Comparison of ENCODE assay signal across 26 cellular contexts in the genomic region with DNA sequence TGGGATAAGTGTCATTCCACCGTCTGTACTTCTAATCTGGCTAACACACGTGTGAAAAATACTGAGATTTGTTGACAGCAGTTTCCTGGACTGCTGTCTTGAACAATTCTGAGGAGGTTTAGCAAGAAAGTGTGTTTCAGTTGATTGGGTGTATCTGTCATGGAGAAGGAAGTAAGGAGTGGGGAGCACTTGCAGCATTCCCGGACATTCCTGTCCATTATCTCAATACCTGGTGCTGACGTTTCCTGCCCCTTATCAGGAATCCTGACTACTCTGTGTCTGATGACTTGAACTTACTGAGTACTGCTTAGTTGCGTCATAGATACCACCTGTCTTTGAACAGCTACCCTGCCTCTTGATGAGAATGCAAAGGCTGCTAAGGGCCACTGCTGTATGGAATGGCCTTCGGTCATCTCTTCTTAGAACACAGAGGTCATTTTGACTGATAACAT.
DNase-seq lines count a peak whose midpoint lies in the region; ATAC-seq, FAIRE-seq and TF ChIP-seq lines count a peak whose summit lies in the region.
"Had no signal": no experiment of that assay in that cellular context is flagged by ENCODE, and none has a peak within 500 bp of the region (broad histone marks: within the 10 kb centered on the region; RNA-seq: fewer than 3 reads in every experiment).

No MANE protein-coding gene starts in this region.

- no peak for FAIRE-seq in HepG2 (lab: Jason Lieb, UNC)
- FAIRE-seq: GM12891, H1 had no signal

- POLR2A ChIA-PET in HepG2 (lab: Yijun Ruan, JAX) = no interaction called here
- POLR2A ChIA-PET in activated CD4-positive, alpha-beta memory T cell treated with anti-CD3 and anti-CD28 coated beads, Interleukin-2, amount 10 ng/mL, durations not matched to agents 7 days and 5 days (lab: Charles Lee) = no interaction called here

- no TSS peak for BruUV-seq in HepG2 (replicated peaks; lab: Mats Ljungman, UMichigan)

- peaks cover 7% of the 10 kb centered on the region for H3K9me3 Mint-ChIP-seq in activated CD4-positive, alpha-beta memory T cell treated with anti-CD3 and anti-CD28 coated beads, Interleukin-2, amount 10 ng/mL, durations not matched to agents 7 days and 5 days
- H3K9me3 Mint-ChIP-seq: CD4-positive, alpha-beta memory T cell had no signal

- no peaks in the 10 kb centered on the region for H3K9me3 ChIP-seq in HepG2 (ENCODE audit: low read length)
- H3K9me3 ChIP-seq in right lobe of liver = no peaks in the 10 kb centered on the region
- no peaks in the 10 kb centered on the region for H3K9me3 ChIP-seq in mesodermal cell (ENCODE audit: control insufficient read depth, low read length)
- H3K9me3 ChIP-seq: BLaER1 treated with 17β-estradiol and CSF1 and Interleukin-3, amounts not matched to agents 10 nM and 100 nM had no signal

- no peak for TF ChIP-seq RAD21 in HepG2 (CRISPR knock-in tag; IDR thresholded peaks at IDR 0.05)

- H3K4me1 Mint-ChIP-seq in activated CD4-positive, alpha-beta memory T cell treated with anti-CD3 and anti-CD28 coated beads, Interleukin-2, amount 10 ng/mL, durations not matched to agents 7 days and 5 days = peaks cover 37% of the 10 kb centered on the region

- TF ChIP-seq CTCF in HepG2 (CRISPR knock-in tag; IDR thresholded peaks at IDR 0.05) (no peak), right lobe of liver (IDR thresholded peaks at IDR 0.05) (no peak)

- peaks cover 19% of the 10 kb centered on the region for H3K4me1 ChIP-seq in HepG2 (ENCODE audit: insufficient read depth, low read length)
- H3K4me1 ChIP-seq in right lobe of liver = no peaks in the 10 kb centered on the region
- H3K4me1 ChIP-seq in mesodermal cell (ENCODE audit: control insufficient read depth, insufficient read depth, low read length, poor library complexity, severe bottlenecking) = peaks cover 20% of the 10 kb centered on the region

- H3K36me3 ChIP-seq in HepG2 (replicated peaks in 1 of 2; ENCODE audit: control insufficient read depth in 1 of 2, insufficient read depth in 2 of 2, low read length in 2 of 2) = no peaks in the 10 kb centered on the region
- H3K36me3 ChIP-seq in right lobe of liver = peaks cover 0 to 3% (median 0%) of the 10 kb centered on the region in 4 donors
- H3K36me3 ChIP-seq in mesodermal cell (ENCODE audit: control insufficient read depth, insufficient read depth, low read length) = no peaks in the 10 kb centered on the region
- H3K36me3 ChIP-seq: BLaER1 treated with 17β-estradiol and CSF1 and Interleukin-3, amounts not matched to agents 10 nM and 100 nM had no signal

- no peak for ATAC-seq in HepG2
- no peak for ATAC-seq in right lobe of liver
- ATAC-seq: HCT116 had no signal

- H4K20me1 ChIP-seq in HepG2 (ENCODE audit: insufficient read depth, low read length) = no peaks in the 10 kb centered on the region
- H4K20me1 ChIP-seq: BLaER1 treated with 17β-estradiol and CSF1 and Interleukin-3, amounts not matched to agents 10 nM and 100 nM had no signal

- H3K4me3 Mint-ChIP-seq in activated CD4-positive, alpha-beta memory T cell treated with anti-CD3 and anti-CD28 coated beads, Interleukin-2, amount 10 ng/mL, durations not matched to agents 7 days and 5 days = no peak overlapping the region
- H3K4me3 Mint-ChIP-seq: CD4-positive, alpha-beta memory T cell had no signal

- no peak overlapping the region for H3K4me2 ChIP-seq in HepG2 (ENCODE audit: low read depth, low read length)
- H3K4me2 ChIP-seq: BLaER1 treated with 17β-estradiol and CSF1 and Interleukin-3, amounts not matched to agents 10 nM and 100 nM; PC-9 had no signal

- intact Hi-C loops in HepG2 (cut with micrococcal nuclease; ENCODE audit: unreplicated experiment) = no loop called here
- intact Hi-C loops in right lobe of liver (cut with DNase I) = no loop called here

- no peak overlapping the region for H3K27ac ChIP-seq in HepG2 (ENCODE audit: extremely low read length, insufficient read depth, low read length)
- H3K27ac ChIP-seq in right lobe of liver = no peak overlapping the region
- H3K27ac ChIP-seq in mesodermal cell (ENCODE audit: low read depth, low read length, severe bottlenecking) = peak overlapping the region; percentile 29
- H3K27ac ChIP-seq: 22Rv1; BLaER1 treated with 17β-estradiol and CSF1 and Interleukin-3, amounts not matched to agents 10 nM and 100 nM; PC-9 had no signal

- CTCF ChIA-PET in HepG2 (lab: Yijun Ruan, JAX; ENCODE audit: low intra/inter-chr PET ratio, low total read pairs) = no interaction called here
- CTCF ChIA-PET in activated CD4-positive, alpha-beta memory T cell treated with anti-CD3 and anti-CD28 coated beads, Interleukin-2, amount 10 ng/mL, durations not matched to agents 7 days and 5 days (lab: Charles Lee) = no interaction called here

- H3K27ac Mint-ChIP-seq in activated CD4-positive, alpha-beta memory T cell treated with anti-CD3 and anti-CD28 coated beads, Interleukin-2, amount 10 ng/mL, durations not matched to agents 7 days and 5 days = no peak overlapping the region

- no peak overlapping the region for H2AFZ ChIP-seq in HepG2 (ENCODE audit: low read length)
- H2AFZ ChIP-seq: PC-9 had no signal

- in situ Hi-C loops in HepG2 (cut with HindIII; ENCODE audit: extremely low pct_ligation_motif_present, low pct_unique_long_range_greater_than_20kb) = no loop called here

- TF ChIP-seq POLR2A in HepG2 (IDR thresholded peaks at IDR 0.05; ENCODE audit: insufficient read depth in 1 of 2, low read depth in 2 of 2, low read length in 2 of 2) (no peak), right lobe of liver (IDR thresholded peaks at IDR 0.05) (no peak)

- H3K27me3 ChIP-seq in HepG2 (ENCODE audit: control insufficient read depth in 1 of 2, insufficient read depth in 2 of 2, low read length in 2 of 2) (no peaks in the 10 kb centered on the region), right lobe of liver (no peaks in the 10 kb centered on the region)
- H3K27me3 ChIP-seq: BLaER1 treated with 17β-estradiol and CSF1 and Interleukin-3, amounts not matched to agents 10 nM and 100 nM had no signal

- WGBS in HepG2 (ENCODE audit: low lambda C conversion rate) = 83% methylated on average over 6 of the region's 6 CpGs
- 77% methylated on average over 6 of the region's 6 CpGs for WGBS in right lobe of liver (ENCODE audit: insufficient coverage, low coverage, low lambda C conversion rate, missing lambda C conversion rate)
- WGBS in mesodermal cell (ENCODE audit: insufficient coverage in 2 of 2), 2 experiments = 88% methylated on average over 6 of the region's 6 CpGs

- TF ChIP-seq EP300 in HepG2 (IDR thresholded peaks at IDR 0.05; ENCODE audit: low read depth in 2 of 2, low read length in 2 of 2) (no peak), HepG2 (CRISPR knock-in tag; IDR thresholded peaks at IDR 0.05; ENCODE audit: borderline replicate concordance) (no peak)

- H3K9ac ChIP-seq in HepG2 (ENCODE audit: insufficient read depth, low read depth, low read length) = no peak overlapping the region
- H3K9ac ChIP-seq: BLaER1 treated with 17β-estradiol and CSF1 and Interleukin-3, amounts not matched to agents 10 nM and 100 nM had no signal

- H3K27me3 Mint-ChIP-seq in activated CD4-positive, alpha-beta memory T cell treated with anti-CD3 and anti-CD28 coated beads, Interleukin-2, amount 10 ng/mL, durations not matched to agents 7 days and 5 days = no peaks in the 10 kb centered on the region
- H3K27me3 Mint-ChIP-seq: CD4-positive, alpha-beta memory T cell had no signal

- H3K4me3 ChIP-seq in HepG2 (replicated peaks in 1 of 3; ENCODE audit: insufficient read depth in 1 of 3, low read depth in 2 of 3, low read length in 3 of 3) (no peak overlapping the region), right lobe of liver (no peak overlapping the region), mesodermal cell (ENCODE audit: extremely low read depth, insufficient read depth, low read length, poor library complexity, severe bottlenecking) (no peak overlapping the region)
- H3K4me3 ChIP-seq: BLaER1 treated with 17β-estradiol and CSF1 and Interleukin-3, amounts not matched to agents 10 nM and 100 nM; PC-9 had no signal

- H3K36me3 Mint-ChIP-seq in activated CD4-positive, alpha-beta memory T cell treated with anti-CD3 and anti-CD28 coated beads, Interleukin-2, amount 10 ng/mL, durations not matched to agents 7 days and 5 days (ENCODE audit: low read depth) = peaks cover 7% of the 10 kb centered on the region

- DNase-seq in HepG2 (ENCODE audit: low spot score) (no peak), right lobe of liver (no peak), glomerular endothelial cell (ENCODE audit: extremely low read depth, low read depth, low spot score) (peak; percentile 72), NCI-H1694 (lab: John Stamatoyannopoulos, UW) (no peak), pons (ENCODE audit: low spot score) (no peak), NCI-H345 treated with DMSO at 0.1 percent for 48 hours (lab: John Stamatoyannopoulos, UW; ENCODE audit: unreplicated experiment) (no peak)
- no peak for DNase-seq in activated CD4-positive, alpha-beta memory T cell treated with anti-CD3 and anti-CD28 coated beads, Interleukin-2, amount 10 ng/mL, durations not matched to agents 7 days and 5 days
- DNase-seq: ACHN; CD4-positive, alpha-beta memory T cell; DND-41; KBM-7; MM.1S; NCI-H1048; NCI-H1436; NCI-H1930; NCI-H510A treated with DMSO at 0.1 percent for 48 hours; NCI-H748 treated with DMSO at 0.1 percent for 48 hours; PC-9; RPMI8226; SHP77 had no signal

- H3K79me2 ChIP-seq in HepG2 (ENCODE audit: insufficient read depth, low read length) = no peaks in the 10 kb centered on the region

TF ChIP-seq in HepG2, 621 proteins besides CTCF, POLR2A, EP300 and RAD21 (continues in another document):
- TF ChIP-seq ZNF326 (CRISPR knock-in tag; IDR thresholded peaks at IDR 0.05; ENCODE audit: borderline replicate concordance) (no peak), BRCA1 (CRISPR knock-in tag; IDR thresholded peaks at IDR 0.05) (no peak), ZNF564 (CRISPR knock-in tag; IDR thresholded peaks at IDR 0.05) (no peak), ZNF17 (CRISPR knock-in tag; IDR thresholded peaks at IDR 0.05) (no peak), RBAK (CRISPR knock-in tag; IDR thresholded peaks at IDR 0.05) (no peak), ZNF557 (CRISPR knock-in tag; IDR thresholded peaks at IDR 0.05) (no peak), HMG20B (CRISPR knock-in tag; conservative IDR thresholded peaks at IDR 0.05) (no peak)
- TF ChIP-seq, protein P1, sequence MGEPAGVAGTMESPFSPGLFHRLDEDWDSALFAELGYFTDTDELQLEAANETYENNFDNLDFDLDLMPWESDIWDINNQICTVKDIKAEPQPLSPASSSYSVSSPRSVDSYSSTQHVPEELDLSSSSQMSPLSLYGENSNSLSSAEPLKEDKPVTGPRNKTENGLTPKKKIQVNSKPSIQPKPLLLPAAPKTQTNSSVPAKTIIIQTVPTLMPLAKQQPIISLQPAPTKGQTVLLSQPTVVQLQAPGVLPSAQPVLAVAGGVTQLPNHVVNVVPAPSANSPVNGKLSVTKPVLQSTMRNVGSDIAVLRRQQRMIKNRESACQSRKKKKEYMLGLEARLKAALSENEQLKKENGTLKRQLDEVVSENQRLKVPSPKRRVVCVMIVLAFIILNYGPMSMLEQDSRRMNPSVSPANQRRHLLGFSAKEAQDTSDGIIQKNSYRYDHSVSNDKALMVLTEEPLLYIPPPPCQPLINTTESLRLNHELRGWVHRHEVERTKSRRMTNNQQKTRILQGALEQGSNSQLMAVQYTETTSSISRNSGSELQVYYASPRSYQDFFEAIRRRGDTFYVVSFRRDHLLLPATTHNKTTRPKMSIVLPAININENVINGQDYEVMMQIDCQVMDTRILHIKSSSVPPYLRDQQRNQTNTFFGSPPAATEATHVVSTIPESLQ (CRISPR knock-in tag; conservative IDR thresholded peaks at IDR 0.05) = no peak
